1 cellular context compared by ENCODE assay signal in the genomic region with DNA sequence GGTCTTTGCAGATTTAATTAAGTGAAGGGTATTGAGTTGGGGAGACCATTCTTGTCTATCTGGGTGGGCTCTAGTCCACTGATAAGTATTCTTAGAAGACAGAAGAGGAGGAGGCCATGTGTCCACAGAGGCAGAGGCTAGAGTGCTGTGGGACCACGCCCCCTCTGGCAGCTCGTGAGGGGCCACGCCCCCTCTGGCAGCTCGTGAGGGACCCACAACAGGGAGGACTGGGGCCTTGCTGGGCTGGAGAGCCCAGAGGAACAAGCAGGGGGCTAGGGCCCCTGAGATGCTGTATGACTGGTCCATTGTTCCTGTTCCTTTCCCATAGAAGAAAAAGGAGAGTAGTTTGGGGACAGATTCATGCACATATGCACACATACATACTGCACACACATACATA.
TF ChIP-seq lines count a peak whose summit lies in the region.

No MANE protein-coding gene starts in this region.

TF ChIP-seq in GM12878, 131 proteins besides CTCF, POLR2A, EP300 and RAD21 (continued from another document):
- TF ChIP-seq, protein P1, sequence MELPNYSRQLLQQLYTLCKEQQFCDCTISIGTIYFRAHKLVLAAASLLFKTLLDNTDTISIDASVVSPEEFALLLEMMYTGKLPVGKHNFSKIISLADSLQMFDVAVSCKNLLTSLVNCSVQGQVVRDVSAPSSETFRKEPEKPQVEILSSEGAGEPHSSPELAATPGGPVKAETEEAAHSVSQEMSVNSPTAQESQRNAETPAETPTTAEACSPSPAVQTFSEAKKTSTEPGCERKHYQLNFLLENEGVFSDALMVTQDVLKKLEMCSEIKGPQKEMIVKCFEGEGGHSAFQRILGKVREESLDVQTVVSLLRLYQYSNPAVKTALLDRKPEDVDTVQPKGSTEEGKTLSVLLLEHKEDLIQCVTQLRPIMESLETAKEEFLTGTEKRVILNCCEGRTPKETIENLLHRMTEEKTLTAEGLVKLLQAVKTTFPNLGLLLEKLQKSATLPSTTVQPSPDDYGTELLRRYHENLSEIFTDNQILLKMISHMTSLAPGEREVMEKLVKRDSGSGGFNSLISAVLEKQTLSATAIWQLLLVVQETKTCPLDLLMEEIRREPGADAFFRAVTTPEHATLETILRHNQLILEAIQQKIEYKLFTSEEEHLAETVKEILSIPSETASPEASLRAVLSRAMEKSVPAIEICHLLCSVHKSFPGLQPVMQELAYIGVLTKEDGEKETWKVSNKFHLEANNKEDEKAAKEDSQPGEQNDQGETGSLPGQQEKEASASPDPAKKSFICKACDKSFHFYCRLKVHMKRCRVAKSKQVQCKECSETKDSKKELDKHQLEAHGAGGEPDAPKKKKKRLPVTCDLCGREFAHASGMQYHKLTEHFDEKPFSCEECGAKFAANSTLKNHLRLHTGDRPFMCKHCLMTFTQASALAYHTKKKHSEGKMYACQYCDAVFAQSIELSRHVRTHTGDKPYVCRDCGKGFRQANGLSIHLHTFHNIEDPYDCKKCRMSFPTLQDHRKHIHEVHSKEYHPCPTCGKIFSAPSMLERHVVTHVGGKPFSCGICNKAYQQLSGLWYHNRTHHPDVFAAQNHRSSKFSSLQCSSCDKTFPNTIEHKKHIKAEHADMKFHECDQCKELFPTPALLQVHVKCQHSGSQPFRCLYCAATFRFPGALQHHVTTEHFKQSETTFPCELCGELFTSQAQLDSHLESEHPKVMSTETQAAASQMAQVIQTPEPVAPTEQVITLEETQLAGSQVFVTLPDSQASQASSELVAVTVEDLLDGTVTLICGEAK (IDR thresholded peaks at IDR 0.05; ENCODE audit: borderline replicate concordance) = no peak
- TF ChIP-seq TCF12 (IDR thresholded peaks at IDR 0.05; ENCODE audit: low read depth, low read length) = no peak
- no peak for TF ChIP-seq SIN3A (IDR thresholded peaks at IDR 0.05; ENCODE audit: low read depth, low read length)
- TF ChIP-seq SMARCA5 (IDR thresholded peaks at IDR 0.05) = no peak
- no peak for TF ChIP-seq ZNF384 (IDR thresholded peaks at IDR 0.05; ENCODE audit: borderline replicate concordance, low read depth, low read length)
- TF ChIP-seq KLF5 (IDR thresholded peaks at IDR 0.05; ENCODE audit: partially characterized antibody) = no peak
- TF ChIP-seq MYB (IDR thresholded peaks at IDR 0.05; ENCODE audit: borderline replicate concordance, low read depth, low read length) = no peak
- TF ChIP-seq POLR2AphosphoS5 (IDR thresholded peaks at IDR 0.05; ENCODE audit: low read length) = no peak
- no peak for TF ChIP-seq KDM1A (IDR thresholded peaks at IDR 0.05; ENCODE audit: borderline replicate concordance)
- no peak for TF ChIP-seq GABPA (IDR thresholded peaks at IDR 0.05; ENCODE audit: low read depth)
- TF ChIP-seq, protein P2, sequence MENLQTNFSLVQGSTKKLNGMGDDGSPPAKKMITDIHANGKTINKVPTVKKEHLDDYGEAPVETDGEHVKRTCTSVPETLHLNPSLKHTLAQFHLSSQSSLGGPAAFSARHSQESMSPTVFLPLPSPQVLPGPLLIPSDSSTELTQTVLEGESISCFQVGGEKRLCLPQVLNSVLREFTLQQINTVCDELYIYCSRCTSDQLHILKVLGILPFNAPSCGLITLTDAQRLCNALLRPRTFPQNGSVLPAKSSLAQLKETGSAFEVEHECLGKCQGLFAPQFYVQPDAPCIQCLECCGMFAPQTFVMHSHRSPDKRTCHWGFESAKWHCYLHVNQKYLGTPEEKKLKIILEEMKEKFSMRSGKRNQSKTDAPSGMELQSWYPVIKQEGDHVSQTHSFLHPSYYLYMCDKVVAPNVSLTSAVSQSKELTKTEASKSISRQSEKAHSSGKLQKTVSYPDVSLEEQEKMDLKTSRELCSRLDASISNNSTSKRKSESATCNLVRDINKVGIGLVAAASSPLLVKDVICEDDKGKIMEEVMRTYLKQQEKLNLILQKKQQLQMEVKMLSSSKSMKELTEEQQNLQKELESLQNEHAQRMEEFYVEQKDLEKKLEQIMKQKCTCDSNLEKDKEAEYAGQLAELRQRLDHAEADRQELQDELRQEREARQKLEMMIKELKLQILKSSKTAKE (IDR thresholded peaks at IDR 0.05; ENCODE audit: low read depth, poor library complexity, severe bottlenecking) = no peak
